In genomic region chr18:50560681-50561629, GRCh38 we compare ENCODE assay signal across 8 cellular contexts. TPM values are rescaled to one million over a fixed set of nuclear protein-coding genes. Genes with fewer than 3 reads are reported as not detected.
DNase-seq lines count a peak whose midpoint lies in the region; ATAC-seq, FAIRE-seq and TF ChIP-seq lines count a peak whose summit lies in the region.

No MANE protein-coding gene starts in this region.

- intact Hi-C loops in GM12878 (cut with micrococcal nuclease; ENCODE audit: unreplicated experiment): no loop called here
- intact Hi-C loops in left colon (cut with DNase I, micrococcal nuclease): no loop called here

- H3K4me1 ChIP-seq in ACC112 (ENCODE audit: control insufficient read depth, insufficient read depth, low read length, unreplicated experiment): no peaks in the 10 kb centered on the region
- H3K4me1 ChIP-seq in GM12878 (ENCODE audit: control insufficient read depth, insufficient read depth, low read length): no peaks in the 10 kb centered on the region
- H3K4me1 ChIP-seq in thoracic aorta (ENCODE audit: control insufficient read depth in 1 of 2, low read depth in 2 of 2): peaks cover 3 to 10% of the 10 kb centered on the region in 2 donors

- RAD21 ChIA-PET in GM12878 (lab: Charles Lee; ENCODE audit: unreplicated experiment): no interaction called here

- H2AFZ ChIP-seq in ACC112 (ENCODE audit: low read length, unreplicated experiment): no peak overlapping the region
- H2AFZ ChIP-seq in GM12878 (ENCODE audit: control insufficient read depth, low read depth, low read length): no peak overlapping the region

- no TSS peak for BruUV-seq in GM12878 (replicated peaks; lab: Mats Ljungman, UMichigan)

- in situ Hi-C loops in GM12878 (cut with MboI): no loop called here

- H3K4me3 ChIP-seq in ACC112 (ENCODE audit: low read depth, low read length) (peak overlapping the region; percentile 66), GM12878 (no peak overlapping the region), thoracic aorta (peak overlapping the region; percentile 72)

- H3K79me2 ChIP-seq in ACC112 (ENCODE audit: control insufficient read depth, insufficient read depth, low read length, unreplicated experiment) (no peaks in the 10 kb centered on the region), GM12878 (ENCODE audit: control insufficient read depth, insufficient read depth, low read length) (no peaks in the 10 kb centered on the region)

- no peaks in the 10 kb centered on the region for H4K20me1 ChIP-seq in GM12878 (ENCODE audit: control insufficient read depth, insufficient read depth)

- H3K27me3 ChIP-seq in ACC112 (ENCODE audit: insufficient read depth, low read length) (peaks cover 79% of the 10 kb centered on the region), GM12878 (replicated peaks in 1 of 2; ENCODE audit: control insufficient read depth in 2 of 2, insufficient read depth in 2 of 2, low read length in 1 of 2) (peaks cover 13 to 15% of the 10 kb centered on the region in 2 experiments), thoracic aorta (replicated peaks; ENCODE audit: insufficient read depth) (no peaks in the 10 kb centered on the region)

- peak overlapping the region; percentile 48 for H3K4me2 ChIP-seq in GM12878 (ENCODE audit: control insufficient read depth, insufficient read depth)

- FAIRE-seq in GM12878 (lab: Jason Lieb, UNC): no peak

- ATAC-seq in HG03354 (IDR thresholded peaks at IDR 0.05; ENCODE audit: poor library complexity, severe bottlenecking, unreplicated experiment) (peak; percentile 7), GM12878 (no peak), left colon (peak; percentile 42), thoracic aorta (ENCODE audit: insufficient number of reproducible peaks, low FRiP score, low read depth) (no peak), HG03469 (IDR thresholded peaks at IDR 0.05; ENCODE audit: unreplicated experiment) (no peak), GM21515 (IDR thresholded peaks at IDR 0.05; ENCODE audit: unreplicated experiment) (no peak)

- CTCF ChIA-PET in GM12878 (lab: Yijun Ruan, JAX): no interaction called here

- POLR2A ChIA-PET in GM12878 (lab: Charles Lee): no interaction called here

- TF ChIP-seq CTCF in GM12878 (IDR thresholded peaks at IDR 0.05 in 2 of 3, conservative IDR thresholded peaks at IDR 0.05 in 1 of 3; ENCODE audit: control insufficient read depth in 2 of 3, extremely low read depth in 1 of 3, insufficient read depth in 1 of 3, low read depth in 3 of 3, low read length in 3 of 3): no peak
- TF ChIP-seq CTCF in thoracic aorta (IDR thresholded peaks at IDR 0.05): no peak

- DNase-seq in GM12878 (ENCODE audit: low read depth, low spot score) (no peak), left colon (peak in 1 of 2 donors; percentile 18), thoracic aorta (ENCODE audit: low spot score) (no peak), foreskin melanocyte (no peak)

- TF ChIP-seq RAD21 in GM12878 (IDR thresholded peaks at IDR 0.05; ENCODE audit: insufficient read depth, low read depth, low read length): no peak

- WGBS in GM12878 (ENCODE audit: insufficient coverage, insufficient replicate concordance, low lambda C conversion rate, missing lambda C conversion rate): 24% methylated on average over 45 of the region's 49 CpGs

- TF ChIP-seq EP300 in GM12878 (IDR thresholded peaks at IDR 0.05; ENCODE audit: borderline replicate concordance in 1 of 2, control insufficient read depth in 1 of 2, low read depth in 2 of 2, low read length in 2 of 2): no peak

- H3K36me3 ChIP-seq in ACC112 (ENCODE audit: insufficient read depth, low read length): no peaks in the 10 kb centered on the region
- no peaks in the 10 kb centered on the region for H3K36me3 ChIP-seq in GM12878 (ENCODE audit: control insufficient read depth in 2 of 2, insufficient read depth in 2 of 2, low read length in 1 of 2)
- no peaks in the 10 kb centered on the region for H3K36me3 ChIP-seq in thoracic aorta

- SMC1A ChIA-PET in GM12878 (lab: Charles Lee; ENCODE audit: uncharacterized antibody, unreplicated experiment): interaction anchor here (0.7 kb wide), 1 partner anchor 20 kb away, joined by 3 read pairs; no protein-coding TSS in a partner anchor

- no peak for TF ChIP-seq POLR2A in GM12878 (IDR thresholded peaks at IDR 0.05; ENCODE audit: low read depth, low read length)

- H3K27ac ChIP-seq in ACC112 (ENCODE audit: low read depth, low read length) (no peak overlapping the region), GM12878 (ENCODE audit: control insufficient read depth, insufficient read depth) (no peak overlapping the region), thoracic aorta (no peak overlapping the region)

- no peak overlapping the region for H3K9ac ChIP-seq in GM12878 (ENCODE audit: control insufficient read depth, insufficient read depth, low read length)

- H3K9me3 ChIP-seq in GM12878 (replicated peaks; ENCODE audit: control insufficient read depth, insufficient read depth, low read length): no peaks in the 10 kb centered on the region; the same call in 1 of the 3 replicates
- no peaks in the 10 kb centered on the region for H3K9me3 ChIP-seq in thoracic aorta

TF ChIP-seq in GM12878, 131 proteins besides CTCF, POLR2A, EP300 and RAD21 (continues in another document):
- TF ChIP-seq CBFB (IDR thresholded peaks at IDR 0.05; ENCODE audit: low read depth) (no peak), POU2F2 (IDR thresholded peaks at IDR 0.05; ENCODE audit: borderline replicate concordance, low read depth, low read length) (no peak), SIN3A (IDR thresholded peaks at IDR 0.05; ENCODE audit: low read depth, low read length) (no peak), PAX5 (IDR thresholded peaks at IDR 0.05; ENCODE audit: borderline replicate concordance, low read depth, low read length) (no peak), POLR2AphosphoS5 (IDR thresholded peaks at IDR 0.05; ENCODE audit: low read length) (no peak), KDM1A (IDR thresholded peaks at IDR 0.05; ENCODE audit: borderline replicate concordance) (no peak), POLR2AphosphoS2 (IDR thresholded peaks at IDR 0.05; ENCODE audit: low read depth, low read length) (no peak)
- TF ChIP-seq, protein P1, sequence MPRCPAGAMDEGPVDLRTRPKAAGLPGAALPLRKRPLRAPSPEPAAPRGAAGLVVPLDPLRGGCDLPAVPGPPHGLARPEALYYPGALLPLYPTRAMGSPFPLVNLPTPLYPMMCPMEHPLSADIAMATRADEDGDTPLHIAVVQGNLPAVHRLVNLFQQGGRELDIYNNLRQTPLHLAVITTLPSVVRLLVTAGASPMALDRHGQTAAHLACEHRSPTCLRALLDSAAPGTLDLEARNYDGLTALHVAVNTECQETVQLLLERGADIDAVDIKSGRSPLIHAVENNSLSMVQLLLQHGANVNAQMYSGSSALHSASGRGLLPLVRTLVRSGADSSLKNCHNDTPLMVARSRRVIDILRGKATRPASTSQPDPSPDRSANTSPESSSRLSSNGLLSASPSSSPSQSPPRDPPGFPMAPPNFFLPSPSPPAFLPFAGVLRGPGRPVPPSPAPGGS (IDR thresholded peaks at IDR 0.05; ENCODE audit: borderline replicate concordance, insufficient read depth, low read depth, low read length, poor library complexity, severe bottlenecking): no peak
- TF ChIP-seq, protein P2, sequence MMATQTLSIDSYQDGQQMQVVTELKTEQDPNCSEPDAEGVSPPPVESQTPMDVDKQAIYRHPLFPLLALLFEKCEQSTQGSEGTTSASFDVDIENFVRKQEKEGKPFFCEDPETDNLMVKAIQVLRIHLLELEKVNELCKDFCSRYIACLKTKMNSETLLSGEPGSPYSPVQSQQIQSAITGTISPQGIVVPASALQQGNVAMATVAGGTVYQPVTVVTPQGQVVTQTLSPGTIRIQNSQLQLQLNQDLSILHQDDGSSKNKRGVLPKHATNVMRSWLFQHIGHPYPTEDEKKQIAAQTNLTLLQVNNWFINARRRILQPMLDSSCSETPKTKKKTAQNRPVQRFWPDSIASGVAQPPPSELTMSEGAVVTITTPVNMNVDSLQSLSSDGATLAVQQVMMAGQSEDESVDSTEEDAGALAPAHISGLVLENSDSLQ (IDR thresholded peaks at IDR 0.05): no peak
- TF ChIP-seq, protein P3, sequence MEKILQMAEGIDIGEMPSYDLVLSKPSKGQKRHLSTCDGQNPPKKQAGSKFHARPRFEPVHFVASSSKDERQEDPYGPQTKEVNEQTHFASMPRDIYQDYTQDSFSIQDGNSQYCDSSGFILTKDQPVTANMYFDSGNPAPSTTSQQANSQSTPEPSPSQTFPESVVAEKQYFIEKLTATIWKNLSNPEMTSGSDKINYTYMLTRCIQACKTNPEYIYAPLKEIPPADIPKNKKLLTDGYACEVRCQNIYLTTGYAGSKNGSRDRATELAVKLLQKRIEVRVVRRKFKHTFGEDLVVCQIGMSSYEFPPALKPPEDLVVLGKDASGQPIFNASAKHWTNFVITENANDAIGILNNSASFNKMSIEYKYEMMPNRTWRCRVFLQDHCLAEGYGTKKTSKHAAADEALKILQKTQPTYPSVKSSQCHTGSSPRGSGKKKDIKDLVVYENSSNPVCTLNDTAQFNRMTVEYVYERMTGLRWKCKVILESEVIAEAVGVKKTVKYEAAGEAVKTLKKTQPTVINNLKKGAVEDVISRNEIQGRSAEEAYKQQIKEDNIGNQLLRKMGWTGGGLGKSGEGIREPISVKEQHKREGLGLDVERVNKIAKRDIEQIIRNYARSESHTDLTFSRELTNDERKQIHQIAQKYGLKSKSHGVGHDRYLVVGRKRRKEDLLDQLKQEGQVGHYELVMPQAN (conservative IDR thresholded peaks at IDR 0.05): no peak

RNA-seq across cellular contexts. Expression of gene MAPK4, which starts 1.1 kb away (rescaled TPM):
- total RNA-seq in GM12878 (2013; cell fraction: nucleolus; rRNA removed): not detected in 2 replicates
- 0.11 and 0.16 TPM in 2 replicates for total RNA-seq in GM12878 (2014; rRNA removed)
- total RNA-seq in GM12878 (2014; rRNA removed; fragmentation: Illumina TruSeq; extraction: Trizol): 0.04 TPM in 1 of 2 replicates, not detected in the other
- total RNA-seq in GM12878 (2021): 0.11 TPM in 1 of 2 replicates, not detected in the other
- polyA plus RNA-seq in GM12878 (2011; ENCODE audit: low read depth): 0.08 TPM
- 0.04 TPM in 2 replicates for polyA plus RNA-seq in GM12878 (2011; rRNA removed)
- polyA plus RNA-seq in GM12878 (2011; cell fraction: cytosol; rRNA removed): 0.07 and 0.10 TPM in 2 replicates
- polyA plus RNA-seq in GM12878 (2011; cell fraction: nucleus; rRNA removed): 0.04 and 0.18 TPM in 2 replicates
- polyA plus RNA-seq in GM12878 (2012): 0.09 and 0.17 TPM in 2 replicates
- polyA plus RNA-seq in GM12878 (2014; fragmentation: Illumina TruSeq; extraction: Trizol): 0.03 TPM in 1 of 2 replicates, not detected in the other
- polyA plus RNA-seq in GM12878 (2014; fragmentation: Nextera tagmentation; extraction: Ambion mirVana): not detected
- not detected in 2 replicates for polyA plus RNA-seq in GM12878 (2014; rRNA removed)
- polyA plus RNA-seq in GM12878 (2016; fragmentation: Nextera tagmentation; extraction: Ambion mirVana): under 1 TPM; 0.07 to 0.11 TPM
- polyA minus RNA-seq in GM12878 (2011; rRNA and poly(A)+ RNA removed): not detected in 2 replicates
- polyA minus RNA-seq in GM12878 (2011; cell fraction: cytosol; rRNA and poly(A)+ RNA removed): 0.27 TPM in 1 of 2 replicates, not detected in the other
- polyA minus RNA-seq in GM12878 (2011; cell fraction: nucleus; rRNA and poly(A)+ RNA removed): 0.10 TPM in 1 of 2 replicates, not detected in the other
- total RNA-seq in left colon: 1 to 10 TPM in 1 of 2 donors, under 1 TPM in 1; 0.12 to 1.6 TPM
- total RNA-seq in thoracic aorta: 1 to 10 TPM; 1.5 to 4.0 TPM

Comparison
In these comparisons a context has a peak if more than half of its experiments do, and no peak if none do; other contexts are left out.
1. ATAC-seq: peak in HG03354 (single experiment) and left colon (single experiment); none in GM12878 (single experiment), thoracic aorta (single experiment), HG03469 (single experiment) and GM21515 (single experiment).